ENCODE assay signal across 1 cellular context in the genomic region with DNA sequence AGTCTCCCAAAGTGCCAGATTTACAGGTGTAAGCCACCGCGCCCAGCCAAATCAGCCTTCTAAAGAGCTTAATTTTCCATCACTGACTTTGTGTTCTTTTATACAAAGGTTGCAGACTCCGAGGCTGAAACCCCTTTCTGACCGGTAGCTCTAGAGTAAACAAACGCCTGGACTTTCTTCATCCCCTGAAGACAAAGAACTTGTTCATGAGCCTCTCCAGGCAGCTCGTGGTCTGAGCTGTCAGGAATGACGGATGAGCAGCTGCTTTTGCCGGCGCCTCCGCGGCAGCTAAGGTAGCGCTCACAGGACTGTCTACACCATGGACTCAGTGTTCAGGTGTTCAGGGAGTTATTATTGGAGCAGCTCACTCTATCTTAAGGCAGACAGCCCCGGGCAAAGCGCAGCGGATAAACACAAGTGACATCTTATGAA.
TF ChIP-seq lines count a peak whose summit lies in the region.

No MANE protein-coding gene starts in this region.

TF ChIP-seq in HepG2, 621 proteins besides CTCF, POLR2A, EP300 and RAD21 (continued from another document and continues in another):
- TF ChIP-seq, protein P1, sequence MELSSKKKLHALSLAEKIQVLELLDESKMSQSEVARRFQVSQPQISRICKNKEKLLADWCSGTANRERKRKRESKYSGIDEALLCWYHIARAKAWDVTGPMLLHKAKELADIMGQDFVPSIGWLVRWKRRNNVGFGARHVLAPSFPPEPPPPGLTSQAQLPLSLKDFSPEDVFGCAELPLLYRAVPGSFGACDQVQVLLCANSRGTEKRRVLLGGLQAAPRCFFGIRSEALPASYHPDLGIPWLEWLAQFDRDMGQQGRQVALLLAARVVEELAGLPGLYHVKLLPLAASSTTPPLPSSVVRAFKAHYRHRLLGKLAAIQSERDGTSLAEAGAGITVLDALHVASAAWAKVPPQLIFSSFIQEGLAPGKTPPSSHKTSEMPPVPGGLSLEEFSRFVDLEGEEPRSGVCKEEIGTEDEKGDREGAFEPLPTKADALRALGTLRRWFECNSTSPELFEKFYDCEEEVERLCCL (CRISPR knock-in tag; IDR thresholded peaks at IDR 0.05; ENCODE audit: borderline replicate concordance): no peak
- TF ChIP-seq ZSCAN21 (CRISPR knock-in tag; IDR thresholded peaks at IDR 0.05; ENCODE audit: borderline replicate concordance) (no peak), SRSF9 (IDR thresholded peaks at IDR 0.05; ENCODE audit: borderline replicate concordance, insufficient read depth, low read depth, low read length, poor library complexity, severe bottlenecking) (no peak), ZZZ3 (CRISPR knock-in tag; IDR thresholded peaks at IDR 0.05; ENCODE audit: borderline replicate concordance) (no peak), ZEB1 (IDR thresholded peaks at IDR 0.05; ENCODE audit: insufficient replicate concordance, low read depth) (peak; percentile 85), FLYWCH1 (CRISPR knock-in tag; IDR thresholded peaks at IDR 0.05) (no peak), ISX (CRISPR knock-in tag; conservative IDR thresholded peaks at IDR 0.05) (no peak), RELA (CRISPR knock-in tag; IDR thresholded peaks at IDR 0.05) (0 out of 2 replicates have a peak, but pooled peaks have one; percentile 47), ZNF879 (CRISPR knock-in tag; IDR thresholded peaks at IDR 0.05) (no peak), ZNF367 (CRISPR knock-in tag; IDR thresholded peaks at IDR 0.05; ENCODE audit: borderline replicate concordance) (no peak), EHMT2 (IDR thresholded peaks at IDR 0.05; ENCODE audit: borderline replicate concordance, low read depth, low read length) (no peak)
- TF ChIP-seq, protein P2, sequence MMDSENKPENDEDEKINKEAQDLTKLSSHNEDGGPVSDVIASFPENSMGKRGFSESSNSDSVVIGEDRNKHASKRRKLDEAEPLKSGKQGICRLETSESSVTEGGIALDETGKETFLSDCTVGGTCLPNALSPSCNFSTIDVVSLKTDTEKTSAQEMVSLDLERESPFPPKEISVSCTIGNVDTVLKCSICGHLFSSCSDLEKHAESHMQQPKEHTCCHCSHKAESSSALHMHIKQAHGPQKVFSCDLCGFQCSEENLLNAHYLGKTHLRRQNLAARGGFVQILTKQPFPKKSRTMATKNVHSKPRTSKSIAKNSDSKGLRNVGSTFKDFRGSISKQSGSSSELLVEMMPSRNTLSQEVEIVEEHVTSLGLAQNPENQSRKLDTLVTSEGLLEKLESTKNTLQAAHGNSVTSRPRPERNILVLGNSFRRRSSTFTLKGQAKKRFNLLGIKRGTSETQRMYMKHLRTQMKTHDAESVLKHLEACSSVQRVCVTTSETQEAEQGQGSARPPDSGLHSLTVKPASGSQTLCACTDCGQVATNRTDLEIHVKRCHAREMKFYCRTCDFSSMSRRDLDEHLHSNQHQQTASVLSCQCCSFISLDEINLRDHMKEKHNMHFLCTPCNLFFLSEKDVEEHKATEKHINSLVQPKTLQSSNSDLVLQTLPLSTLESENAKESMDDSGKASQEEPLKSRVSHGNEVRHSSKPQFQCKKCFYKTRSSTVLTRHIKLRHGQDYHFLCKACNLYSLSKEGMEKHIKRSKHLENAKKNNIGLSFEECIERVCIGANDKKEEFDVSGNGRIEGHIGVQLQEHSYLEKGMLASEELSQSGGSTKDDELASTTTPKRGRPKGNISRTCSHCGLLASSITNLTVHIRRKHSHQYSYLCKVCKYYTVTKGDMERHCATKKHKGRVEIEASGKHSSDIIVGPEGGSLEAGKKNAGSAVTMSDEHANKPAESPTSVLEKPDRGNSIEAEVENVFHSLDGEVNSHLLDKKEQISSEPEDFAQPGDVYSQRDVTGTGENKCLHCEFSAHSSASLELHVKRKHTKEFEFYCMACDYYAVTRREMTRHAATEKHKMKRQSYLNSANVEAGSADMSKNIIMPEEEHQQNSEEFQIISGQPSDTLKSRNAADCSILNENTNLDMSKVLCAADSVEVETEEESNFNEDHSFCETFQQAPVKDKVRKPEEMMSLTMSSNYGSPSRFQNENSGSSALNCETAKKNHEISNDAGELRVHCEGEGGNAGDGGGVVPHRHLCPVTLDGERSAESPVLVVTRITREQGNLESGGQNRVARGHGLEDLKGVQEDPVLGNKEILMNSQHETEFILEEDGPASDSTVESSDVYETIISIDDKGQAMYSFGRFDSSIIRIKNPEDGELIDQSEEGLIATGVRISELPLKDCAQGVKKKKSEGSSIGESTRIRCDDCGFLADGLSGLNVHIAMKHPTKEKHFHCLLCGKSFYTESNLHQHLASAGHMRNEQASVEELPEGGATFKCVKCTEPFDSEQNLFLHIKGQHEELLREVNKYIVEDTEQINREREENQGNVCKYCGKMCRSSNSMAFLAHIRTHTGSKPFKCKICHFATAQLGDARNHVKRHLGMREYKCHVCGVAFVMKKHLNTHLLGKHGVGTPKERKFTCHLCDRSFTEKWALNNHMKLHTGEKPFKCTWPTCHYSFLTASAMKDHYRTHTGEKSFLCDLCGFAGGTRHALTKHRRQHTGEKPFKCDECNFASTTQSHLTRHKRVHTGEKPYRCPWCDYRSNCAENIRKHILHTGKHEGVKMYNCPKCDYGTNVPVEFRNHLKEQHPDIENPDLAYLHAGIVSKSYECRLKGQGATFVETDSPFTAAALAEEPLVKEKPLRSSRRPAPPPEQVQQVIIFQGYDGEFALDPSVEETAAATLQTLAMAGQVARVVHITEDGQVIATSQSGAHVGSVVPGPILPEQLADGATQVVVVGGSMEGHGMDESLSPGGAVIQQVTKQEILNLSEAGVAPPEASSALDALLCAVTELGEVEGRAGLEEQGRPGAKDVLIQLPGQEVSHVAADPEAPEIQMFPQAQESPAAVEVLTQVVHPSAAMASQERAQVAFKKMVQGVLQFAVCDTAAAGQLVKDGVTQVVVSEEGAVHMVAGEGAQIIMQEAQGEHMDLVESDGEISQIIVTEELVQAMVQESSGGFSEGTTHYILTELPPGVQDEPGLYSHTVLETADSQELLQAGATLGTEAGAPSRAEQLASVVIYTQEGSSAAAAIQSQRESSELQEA (CRISPR knock-in tag; IDR thresholded peaks at IDR 0.05; ENCODE audit: not compliant biosample characterization): no peak
- TF ChIP-seq, protein P3, sequence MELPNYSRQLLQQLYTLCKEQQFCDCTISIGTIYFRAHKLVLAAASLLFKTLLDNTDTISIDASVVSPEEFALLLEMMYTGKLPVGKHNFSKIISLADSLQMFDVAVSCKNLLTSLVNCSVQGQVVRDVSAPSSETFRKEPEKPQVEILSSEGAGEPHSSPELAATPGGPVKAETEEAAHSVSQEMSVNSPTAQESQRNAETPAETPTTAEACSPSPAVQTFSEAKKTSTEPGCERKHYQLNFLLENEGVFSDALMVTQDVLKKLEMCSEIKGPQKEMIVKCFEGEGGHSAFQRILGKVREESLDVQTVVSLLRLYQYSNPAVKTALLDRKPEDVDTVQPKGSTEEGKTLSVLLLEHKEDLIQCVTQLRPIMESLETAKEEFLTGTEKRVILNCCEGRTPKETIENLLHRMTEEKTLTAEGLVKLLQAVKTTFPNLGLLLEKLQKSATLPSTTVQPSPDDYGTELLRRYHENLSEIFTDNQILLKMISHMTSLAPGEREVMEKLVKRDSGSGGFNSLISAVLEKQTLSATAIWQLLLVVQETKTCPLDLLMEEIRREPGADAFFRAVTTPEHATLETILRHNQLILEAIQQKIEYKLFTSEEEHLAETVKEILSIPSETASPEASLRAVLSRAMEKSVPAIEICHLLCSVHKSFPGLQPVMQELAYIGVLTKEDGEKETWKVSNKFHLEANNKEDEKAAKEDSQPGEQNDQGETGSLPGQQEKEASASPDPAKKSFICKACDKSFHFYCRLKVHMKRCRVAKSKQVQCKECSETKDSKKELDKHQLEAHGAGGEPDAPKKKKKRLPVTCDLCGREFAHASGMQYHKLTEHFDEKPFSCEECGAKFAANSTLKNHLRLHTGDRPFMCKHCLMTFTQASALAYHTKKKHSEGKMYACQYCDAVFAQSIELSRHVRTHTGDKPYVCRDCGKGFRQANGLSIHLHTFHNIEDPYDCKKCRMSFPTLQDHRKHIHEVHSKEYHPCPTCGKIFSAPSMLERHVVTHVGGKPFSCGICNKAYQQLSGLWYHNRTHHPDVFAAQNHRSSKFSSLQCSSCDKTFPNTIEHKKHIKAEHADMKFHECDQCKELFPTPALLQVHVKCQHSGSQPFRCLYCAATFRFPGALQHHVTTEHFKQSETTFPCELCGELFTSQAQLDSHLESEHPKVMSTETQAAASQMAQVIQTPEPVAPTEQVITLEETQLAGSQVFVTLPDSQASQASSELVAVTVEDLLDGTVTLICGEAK (IDR thresholded peaks at IDR 0.05): no peak
- TF ChIP-seq, protein P3 (CRISPR knock-in tag; IDR thresholded peaks at IDR 0.05): 0 out of 2 replicates have a peak, but pooled peaks have one; percentile 31
- TF ChIP-seq, protein P4, sequence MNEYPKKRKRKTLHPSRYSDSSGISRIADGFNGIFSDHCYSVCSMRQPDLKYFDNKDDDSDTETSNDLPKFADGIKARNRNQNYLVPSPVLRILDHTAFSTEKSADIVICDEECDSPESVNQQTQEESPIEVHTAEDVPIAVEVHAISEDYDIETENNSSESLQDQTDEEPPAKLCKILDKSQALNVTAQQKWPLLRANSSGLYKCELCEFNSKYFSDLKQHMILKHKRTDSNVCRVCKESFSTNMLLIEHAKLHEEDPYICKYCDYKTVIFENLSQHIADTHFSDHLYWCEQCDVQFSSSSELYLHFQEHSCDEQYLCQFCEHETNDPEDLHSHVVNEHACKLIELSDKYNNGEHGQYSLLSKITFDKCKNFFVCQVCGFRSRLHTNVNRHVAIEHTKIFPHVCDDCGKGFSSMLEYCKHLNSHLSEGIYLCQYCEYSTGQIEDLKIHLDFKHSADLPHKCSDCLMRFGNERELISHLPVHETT (CRISPR knock-in tag; conservative IDR thresholded peaks at IDR 0.05): no peak; the same call in 1 of the 2 replicates
- TF ChIP-seq, protein P5, sequence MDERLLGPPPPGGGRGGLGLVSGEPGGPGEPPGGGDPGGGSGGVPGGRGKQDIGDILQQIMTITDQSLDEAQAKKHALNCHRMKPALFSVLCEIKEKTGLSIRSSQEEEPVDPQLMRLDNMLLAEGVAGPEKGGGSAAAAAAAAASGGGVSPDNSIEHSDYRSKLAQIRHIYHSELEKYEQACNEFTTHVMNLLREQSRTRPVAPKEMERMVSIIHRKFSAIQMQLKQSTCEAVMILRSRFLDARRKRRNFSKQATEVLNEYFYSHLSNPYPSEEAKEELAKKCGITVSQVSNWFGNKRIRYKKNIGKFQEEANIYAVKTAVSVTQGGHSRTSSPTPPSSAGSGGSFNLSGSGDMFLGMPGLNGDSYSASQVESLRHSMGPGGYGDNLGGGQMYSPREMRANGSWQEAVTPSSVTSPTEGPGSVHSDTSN (CRISPR knock-in tag; IDR thresholded peaks at IDR 0.05): peak; percentile 85
- TF ChIP-seq, protein P6, sequence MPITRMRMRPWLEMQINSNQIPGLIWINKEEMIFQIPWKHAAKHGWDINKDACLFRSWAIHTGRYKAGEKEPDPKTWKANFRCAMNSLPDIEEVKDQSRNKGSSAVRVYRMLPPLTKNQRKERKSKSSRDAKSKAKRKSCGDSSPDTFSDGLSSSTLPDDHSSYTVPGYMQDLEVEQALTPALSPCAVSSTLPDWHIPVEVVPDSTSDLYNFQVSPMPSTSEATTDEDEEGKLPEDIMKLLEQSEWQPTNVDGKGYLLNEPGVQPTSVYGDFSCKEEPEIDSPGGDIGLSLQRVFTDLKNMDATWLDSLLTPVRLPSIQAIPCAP (CRISPR knock-in tag; IDR thresholded peaks at IDR 0.05; ENCODE audit: low read depth): no peak
- TF ChIP-seq, protein P7, sequence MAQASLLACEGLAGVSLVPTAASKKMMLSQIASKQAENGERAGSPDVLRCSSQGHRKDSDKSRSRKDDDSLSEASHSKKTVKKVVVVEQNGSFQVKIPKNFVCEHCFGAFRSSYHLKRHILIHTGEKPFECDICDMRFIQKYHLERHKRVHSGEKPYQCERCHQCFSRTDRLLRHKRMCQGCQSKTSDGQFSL (CRISPR knock-in tag; IDR thresholded peaks at IDR 0.05): no peak
- TF ChIP-seq, protein P8, sequence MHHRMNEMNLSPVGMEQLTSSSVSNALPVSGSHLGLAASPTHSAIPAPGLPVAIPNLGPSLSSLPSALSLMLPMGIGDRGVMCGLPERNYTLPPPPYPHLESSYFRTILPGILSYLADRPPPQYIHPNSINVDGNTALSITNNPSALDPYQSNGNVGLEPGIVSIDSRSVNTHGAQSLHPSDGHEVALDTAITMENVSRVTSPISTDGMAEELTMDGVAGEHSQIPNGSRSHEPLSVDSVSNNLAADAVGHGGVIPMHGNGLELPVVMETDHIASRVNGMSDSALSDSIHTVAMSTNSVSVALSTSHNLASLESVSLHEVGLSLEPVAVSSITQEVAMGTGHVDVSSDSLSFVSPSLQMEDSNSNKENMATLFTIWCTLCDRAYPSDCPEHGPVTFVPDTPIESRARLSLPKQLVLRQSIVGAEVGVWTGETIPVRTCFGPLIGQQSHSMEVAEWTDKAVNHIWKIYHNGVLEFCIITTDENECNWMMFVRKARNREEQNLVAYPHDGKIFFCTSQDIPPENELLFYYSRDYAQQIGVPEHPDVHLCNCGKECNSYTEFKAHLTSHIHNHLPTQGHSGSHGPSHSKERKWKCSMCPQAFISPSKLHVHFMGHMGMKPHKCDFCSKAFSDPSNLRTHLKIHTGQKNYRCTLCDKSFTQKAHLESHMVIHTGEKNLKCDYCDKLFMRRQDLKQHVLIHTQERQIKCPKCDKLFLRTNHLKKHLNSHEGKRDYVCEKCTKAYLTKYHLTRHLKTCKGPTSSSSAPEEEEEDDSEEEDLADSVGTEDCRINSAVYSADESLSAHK (CRISPR knock-in tag; IDR thresholded peaks at IDR 0.05; ENCODE audit: borderline replicate concordance): no peak
